In genomic region chr11:35555238-35555887, GRCh38 we compare ENCODE assay signal across 1 cellular context.
TF ChIP-seq lines count a peak whose summit lies in the region.

No MANE protein-coding gene starts in this region.

TF ChIP-seq in SK-N-SH, 30 proteins besides CTCF, POLR2A, EP300 and RAD21 (continued from another document):
- TF ChIP-seq IRF3 (IDR thresholded peaks at IDR 0.05; ENCODE audit: low read depth, low read length) (no peak), TEAD4 (IDR thresholded peaks at IDR 0.05; ENCODE audit: borderline replicate concordance, insufficient read depth) (no peak), EZH2phosphoT487 (IDR thresholded peaks at IDR 0.05; ENCODE audit: borderline replicate concordance, low read depth) (no peak), ELF1 (IDR thresholded peaks at IDR 0.05) (no peak), SMC3 (IDR thresholded peaks at IDR 0.05; ENCODE audit: low read depth, low read length) (no peak), REST (IDR thresholded peaks at IDR 0.05; ENCODE audit: low read depth, low read length) (no peak), SIN3A (IDR thresholded peaks at IDR 0.05; ENCODE audit: borderline replicate concordance, low read depth, low read length) (no peak), JUND (IDR thresholded peaks at IDR 0.05) (no peak), FOXM1 (IDR thresholded peaks at IDR 0.05; ENCODE audit: low read depth) (no peak), RCOR1 (IDR thresholded peaks at IDR 0.05; ENCODE audit: low read length) (no peak), TAF1 (IDR thresholded peaks at IDR 0.05; ENCODE audit: borderline replicate concordance, low read depth, low read length) (no peak), YY1 (IDR thresholded peaks at IDR 0.05; ENCODE audit: low read depth) (no peak), FOXJ3 (CRISPR knock-in tag; IDR thresholded peaks at IDR 0.05) (no peak), PBX3 (IDR thresholded peaks at IDR 0.05) (no peak), USF1 (IDR thresholded peaks at IDR 0.05; ENCODE audit: borderline replicate concordance, low read depth) (no peak), MXI1 (IDR thresholded peaks at IDR 0.05; ENCODE audit: low read depth, low read length) (no peak)
